ENCODE assay signal across 8 cellular contexts in the genomic region with DNA sequence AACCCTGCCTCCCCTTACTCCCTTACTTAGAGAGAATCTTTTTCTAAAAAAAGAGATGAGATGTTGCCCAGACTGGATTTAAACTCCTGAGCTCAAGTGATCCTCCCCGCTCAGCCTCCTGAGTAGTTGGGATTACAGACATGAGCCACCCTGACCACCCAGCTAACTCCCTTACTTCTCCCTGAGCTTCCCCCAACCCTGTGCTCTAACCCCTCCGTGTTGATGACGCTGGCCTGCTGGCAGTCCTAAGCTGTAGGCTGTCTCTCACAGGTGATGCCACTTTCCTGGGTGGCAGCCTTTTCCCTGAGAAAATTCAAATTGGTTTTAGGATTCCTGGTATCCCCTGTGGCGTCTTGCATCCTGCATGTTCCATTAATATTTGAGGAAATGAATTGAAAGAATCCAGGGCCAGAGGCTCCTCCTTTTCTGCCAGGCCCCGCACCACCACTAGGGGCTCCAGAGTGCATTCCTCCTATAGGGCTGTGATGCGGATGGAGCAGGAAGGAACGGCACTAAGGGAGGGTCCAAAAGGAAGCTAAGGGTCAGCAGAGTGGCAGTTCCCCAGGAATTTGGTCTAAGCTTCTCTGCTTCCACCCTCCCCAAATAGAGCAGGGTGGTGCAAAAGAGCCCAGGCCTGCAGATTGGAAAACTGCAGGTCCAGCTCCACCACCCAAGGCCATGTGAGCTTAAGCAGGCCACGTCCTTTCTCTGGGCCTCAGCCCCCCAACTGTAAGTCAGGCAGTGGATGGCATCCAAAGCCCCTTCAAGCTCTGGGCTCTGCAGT.
A peak's percentile ranks its signal among the peaks of the same experiment; 100 is the strongest.
DNase-seq lines count a peak whose midpoint lies in the region; ATAC-seq and TF ChIP-seq lines count a peak whose summit lies in the region.

No MANE protein-coding gene starts in this region.

- peaks cover 4% of the 10 kb centered on the region; the same call in 1 of the 2 replicates for H3K4me1 ChIP-seq in HAP-1

- H3K36me3 ChIP-seq in HAP-1 (replicated peaks) = no peaks in the 10 kb centered on the region

- H3K4me3 Mint-ChIP-seq in CD14-positive monocyte (no peak overlapping the region), natural killer cell (peak overlapping the region; percentile 39)

- intact Hi-C loops in CD14-positive monocyte (cut with micrococcal nuclease) = no loop called here
- intact Hi-C loops in natural killer cell (cut with micrococcal nuclease) = loop anchor here (1.0 to 2.0 kb wide), 2 partner anchors 66 to 101 kb away; partner anchors contain the start of gene DAPK2

- in situ Hi-C loops in HAP-1 (cut with MboI; ENCODE audit: low sequenced_read_pairs) = no loop called here

- H3K27me3 ChIP-seq in HAP-1 (ENCODE audit: low read depth) = no peaks in the 10 kb centered on the region

- H3K27me3 Mint-ChIP-seq in CD14-positive monocyte (ENCODE audit: low read depth in 3 of 3) = peaks cover 0 to 5% (median 1%) of the 10 kb centered on the region in 3 donors
- no peaks in the 10 kb centered on the region for H3K27me3 Mint-ChIP-seq in natural killer cell (ENCODE audit: low read depth in 2 of 2)

- no peak overlapping the region for H3K4me3 ChIP-seq in HAP-1

- ATAC-seq in esophagus mucosa (peak; percentile 83), natural killer cell (peak; percentile 87 to 98 (median 97)), HG03097 (IDR thresholded peaks at IDR 0.05; ENCODE audit: low FRiP score, unreplicated experiment) (no peak)

- H3K27ac Mint-ChIP-seq in CD14-positive monocyte (peak overlapping the region in 2 of 7 donors; percentile 23 to 48), natural killer cell (peak overlapping the region; percentile 76 to 84)

- H3K9me3 ChIP-seq in HAP-1 = no peaks in the 10 kb centered on the region

- TF ChIP-seq CTCF in CD14-positive monocyte (IDR thresholded peaks at IDR 0.05) = peak; percentile 96
- TF ChIP-seq CTCF in natural killer cell (IDR thresholded peaks at IDR 0.05) = peak; percentile 91

- DNase-seq in CD14-positive monocyte (ENCODE audit: low spot score) = peak; percentile 69
- peak; percentile 83 to 93 for DNase-seq in HAP-1 (ENCODE audit: low spot score in 2 of 2)
- peak; percentile 88 for DNase-seq in OCI-M1 (lab: John Stamatoyannopoulos, UW)
- DNase-seq in activated T-cell treated with anti-CD3 and anti-CD28 coated beads for 4 hours = peak; percentile 62
- peak; percentile 60 for DNase-seq in natural killer cell
- DNase-seq in stimulated activated naive CD4-positive, alpha-beta T cell (lab: John Stamatoyannopoulos, UW) = peak in 5 of 6 experiments; percentile 13 to 59 (median 46)

- H3K36me3 Mint-ChIP-seq in CD14-positive monocyte (no peaks in the 10 kb centered on the region), natural killer cell (no peaks in the 10 kb centered on the region)

- H3K9me3 Mint-ChIP-seq in CD14-positive monocyte (no peaks in the 10 kb centered on the region), natural killer cell (no peaks in the 10 kb centered on the region)

- H3K4me1 Mint-ChIP-seq in CD14-positive monocyte = peaks cover 5% of the 10 kb centered on the region
- H3K4me1 Mint-ChIP-seq in natural killer cell = peaks cover 7 to 33% of the 10 kb centered on the region in 2 donors
